Comparison of ENCODE assay signal across 14 cellular contexts in genomic region chr7:47461161-47461560, GRCh38.
A peak's percentile ranks its signal among the peaks of the same experiment; 100 is the strongest.
DNase-seq lines count a peak whose midpoint lies in the region; FAIRE-seq and TF ChIP-seq lines count a peak whose summit lies in the region.
"Had no signal": no experiment of that assay in that cellular context is flagged by ENCODE, and none has a peak within 500 bp of the region (broad histone marks: within the 10 kb centered on the region; RNA-seq: fewer than 3 reads in every experiment).

No MANE protein-coding gene starts in this region.

- peaks cover 6% of the 10 kb centered on the region for H3K79me2 ChIP-seq in trophoblast cell (ENCODE audit: control insufficient read depth, insufficient read depth, low read length, poor library complexity)

- no peak overlapping the region for H4K91ac ChIP-seq in mesenchymal stem cell (ENCODE audit: low read length)
- no peak overlapping the region for H4K91ac ChIP-seq in trophoblast cell (ENCODE audit: low read depth, low read length)

- H3K27ac ChIP-seq in mesenchymal stem cell (ENCODE audit: low read length, poor library complexity, severe bottlenecking) (no peak overlapping the region), trophoblast cell (ENCODE audit: low read depth, low read length) (no peak overlapping the region)
- H3K27ac ChIP-seq: WERI-Rb-1 had no signal

- DNase-seq in NCI-H345 (lab: John Stamatoyannopoulos, UW): peak; percentile 17
- no peak for DNase-seq in NCI-H345 treated with DMSO at 0.1 percent for 48 hours (lab: John Stamatoyannopoulos, UW; ENCODE audit: unreplicated experiment)
- peak; percentile 15 to 24 for DNase-seq in dermis microvascular lymphatic vessel endothelial cell (ENCODE audit: low read depth in 2 of 2)
- DNase-seq in mesenchymal stem cell: peak; percentile 54
- no peak for DNase-seq in urothelium cell line (ENCODE audit: low spot score)
- DNase-seq in trophoblast cell: no peak
- no peak for DNase-seq in GM10266 (ENCODE audit: extremely low spot score)
- DNase-seq in inferior parietal cortex (ENCODE audit: extremely low spot score): no peak
- DNase-seq: ACHN; SIG-M5; stimulated activated CD4-positive, alpha-beta T cell treated with anti-CD3 and anti-CD28 coated beads, Interleukin-12 subunit alpha, Interleukin-12 subunit beta, amount 100 ng/mL, for 4 hours; WERI-Rb-1 had no signal

- H3K23ac ChIP-seq in mesenchymal stem cell (ENCODE audit: low read length in 2 of 2): no peak overlapping the region
- no peak overlapping the region for H3K23ac ChIP-seq in trophoblast cell (ENCODE audit: low read length)

- H3K4me1 ChIP-seq in mesenchymal stem cell (ENCODE audit: control insufficient read depth, insufficient read depth, low read depth, low read length): peaks cover 16% of the 10 kb centered on the region
- H3K4me1 ChIP-seq in trophoblast cell (ENCODE audit: control insufficient read depth in 1 of 2, insufficient read depth in 2 of 2, low read length in 2 of 2): peaks cover 2 to 9% of the 10 kb centered on the region in 2 experiments

- no peak overlapping the region for H2BK12ac ChIP-seq in mesenchymal stem cell (ENCODE audit: low read length in 2 of 2)
- no peak overlapping the region for H2BK12ac ChIP-seq in trophoblast cell (ENCODE audit: low read length)

- peaks cover 0 to 16% of the 10 kb centered on the region in 2 experiments for H3K27me3 ChIP-seq in mesenchymal stem cell (ENCODE audit: control insufficient read depth in 1 of 2, insufficient read depth in 1 of 2, low read length in 2 of 2)
- no peaks in the 10 kb centered on the region for H3K27me3 ChIP-seq in trophoblast cell (ENCODE audit: insufficient read depth, low read length)
- H3K27me3 ChIP-seq: uterus had no signal

- H3K14ac ChIP-seq in mesenchymal stem cell (ENCODE audit: low read length in 2 of 2): no peak overlapping the region
- H3K14ac ChIP-seq in trophoblast cell (ENCODE audit: low read length): no peak overlapping the region

- H3K9me3 ChIP-seq in mesenchymal stem cell (ENCODE audit: control insufficient read depth, low read length): no peaks in the 10 kb centered on the region
- H3K9me3 ChIP-seq in trophoblast cell (ENCODE audit: insufficient read depth, low read depth, low read length): peaks cover 2% of the 10 kb centered on the region
- H3K9me3 ChIP-seq: uterus had no signal

- H3K36me3 ChIP-seq in mesenchymal stem cell (ENCODE audit: control insufficient read depth in 1 of 2, insufficient read depth in 2 of 2, low read depth in 1 of 2, low read length in 2 of 2) (peaks cover 0 to 11% of the 10 kb centered on the region in 2 experiments), trophoblast cell (ENCODE audit: control insufficient read depth in 1 of 2, insufficient read depth in 2 of 2, low read length in 2 of 2) (peaks cover 17 to 30% of the 10 kb centered on the region in 2 experiments)
- H3K36me3 ChIP-seq: uterus, WERI-Rb-1 had no signal

- H2BK120ac ChIP-seq in mesenchymal stem cell (ENCODE audit: low read depth, low read length) (no peak overlapping the region), trophoblast cell (ENCODE audit: insufficient read depth, low read length, poor library complexity) (no peak overlapping the region)

- no peak overlapping the region for H2BK15ac ChIP-seq in mesenchymal stem cell (ENCODE audit: low read depth, poor library complexity, severe bottlenecking)

- no peak overlapping the region for H3K18ac ChIP-seq in mesenchymal stem cell (ENCODE audit: low read depth in 1 of 2, low read length in 2 of 2)
- H3K18ac ChIP-seq in trophoblast cell (ENCODE audit: low read length): no peak overlapping the region

- H4K8ac ChIP-seq in mesenchymal stem cell (ENCODE audit: low read length) (peak overlapping the region; percentile 31), trophoblast cell (ENCODE audit: low read depth, low read length) (no peak overlapping the region)

- no peak overlapping the region for H3K4me3 ChIP-seq in mesenchymal stem cell (ENCODE audit: insufficient read depth in 1 of 2, low read depth in 1 of 2, low read length in 2 of 2)
- no peak overlapping the region for H3K4me3 ChIP-seq in trophoblast cell (ENCODE audit: low read depth, low read length)
- H3K4me3 ChIP-seq: uterus had no signal

- FAIRE-seq in urothelium cell line (lab: Jason Lieb, UNC): peak; percentile 94
- FAIRE-seq: bronchial epithelial cell had no signal

- H2AFZ ChIP-seq in mesenchymal stem cell (ENCODE audit: low read depth, low read length) (no peak overlapping the region), trophoblast cell (ENCODE audit: insufficient read depth, low read length, poor library complexity) (no peak overlapping the region)

- H3K79me1 ChIP-seq in mesenchymal stem cell (replicated peaks; ENCODE audit: low read length, poor library complexity, severe bottlenecking) (peaks cover 37% of the 10 kb centered on the region), trophoblast cell (ENCODE audit: low read length) (peaks cover 10% of the 10 kb centered on the region)

- H4K12ac ChIP-seq in trophoblast cell (ENCODE audit: low read depth, low read length): no peak overlapping the region

- no peak overlapping the region for H3K9ac ChIP-seq in mesenchymal stem cell (ENCODE audit: low read length)
- no peak overlapping the region for H3K9ac ChIP-seq in trophoblast cell (ENCODE audit: low read length)

- H3K4me2 ChIP-seq in mesenchymal stem cell (ENCODE audit: low read length, poor library complexity, severe bottlenecking): no peak overlapping the region
- no peak overlapping the region for H3K4me2 ChIP-seq in trophoblast cell (ENCODE audit: low read length)

- TF ChIP-seq CTCF in GM10266 (IDR thresholded peaks at IDR 0.05; ENCODE audit: control insufficient read depth, insufficient read depth, low read depth, missing control alignments): no peak

- H2BK5ac ChIP-seq in mesenchymal stem cell (ENCODE audit: low read depth, low read length, poor library complexity, severe bottlenecking): no peak overlapping the region
- no peak overlapping the region for H2BK5ac ChIP-seq in trophoblast cell (ENCODE audit: low read depth, low read length, poor library complexity)

- H3K4ac ChIP-seq in mesenchymal stem cell (ENCODE audit: low read depth in 1 of 2, low read length in 2 of 2): peak overlapping the region in 1 of 2 experiments; percentile 24
- no peak overlapping the region for H3K4ac ChIP-seq in trophoblast cell (ENCODE audit: low read depth, low read length)

- H2AK5ac ChIP-seq in mesenchymal stem cell (ENCODE audit: low read length, severe bottlenecking) (no peak overlapping the region), trophoblast cell (ENCODE audit: low read length) (no peak overlapping the region)

- 94% methylated on average over 4 of the region's 4 CpGs for WGBS in mesenchymal stem cell
- WGBS in trophoblast cell (ENCODE audit: extremely low coverage, insufficient coverage, insufficient read length): no CpG with 5 or more reads among the region's 4 CpGs

Comparison
In these comparisons a context has a peak if more than half of its experiments do, and no peak if none do; other contexts are left out.
1. DNase-seq: peak in NCI-H345 (single experiment), dermis microvascular lymphatic vessel endothelial cell (2 of 2) and mesenchymal stem cell (single experiment); none in NCI-H345 treated with DMSO at 0.1 percent for 48 hours (single experiment), urothelium cell line (single experiment), trophoblast cell (0 of 2), GM10266 (single experiment) and inferior parietal cortex (single experiment).